Comparison of ENCODE assay signal across 19 cellular contexts in genomic region chr13:109684084-109684835, GRCh38.
DNase-seq lines count a peak whose midpoint lies in the region; ATAC-seq, FAIRE-seq and TF ChIP-seq lines count a peak whose summit lies in the region.
"Had no signal": no experiment of that assay in that cellular context is flagged by ENCODE, and none has a peak within 500 bp of the region (broad histone marks: within the 10 kb centered on the region; RNA-seq: fewer than 3 reads in every experiment).

No MANE protein-coding gene starts in this region.

- no peak overlapping the region for H3K4ac ChIP-seq in H9 (ENCODE audit: low read depth, low read length)

- POLR2A ChIA-PET in AG04450 (lab: Yijun Ruan, JAX): no interaction called here
- POLR2A ChIA-PET in PC-9 (lab: Charles Lee; ENCODE audit: unreplicated experiment): interaction anchor here (0.6 to 0.7 kb wide), 3 partner anchors 59 to 443 kb away, joined by 4 to 7 read pairs (median 4); no protein-coding TSS in a partner anchor

- H3K27me3 Mint-ChIP-seq in H9 (ENCODE audit: low read depth) (peaks cover 2% of the 10 kb centered on the region), glutamatergic neuron (ENCODE audit: unreplicated experiment) (peaks cover 6% of the 10 kb centered on the region)

- no peak overlapping the region for H3K56ac ChIP-seq in H9 (ENCODE audit: insufficient read length, low read depth, low read length)

- no peaks in the 10 kb centered on the region for H3K9me3 Mint-ChIP-seq in H9
- peaks cover 5% of the 10 kb centered on the region for H3K9me3 Mint-ChIP-seq in glutamatergic neuron (ENCODE audit: unreplicated experiment)
- H3K9me3 Mint-ChIP-seq: dendritic cell treated with granulocyte-macrophage colony-stimulating factor and Interleukin-4, amounts not matched to agents 40 ng/mL and 50 ng/mL, for 4 days; stimulated activated naive CD8-positive, alpha-beta T cell treated with anti-CD3 and anti-CD28 coated beads, Interleukin-15, amount 100 ng/mL, for 72 hours had no signal

- H3F3A ChIP-seq in PC-9 (ENCODE audit: insufficient read depth, low read depth): peaks cover 45% of the 10 kb centered on the region

- no peak overlapping the region for H3K18ac ChIP-seq in H9 (ENCODE audit: insufficient read length, low read depth, low read length)

- TF ChIP-seq CTCF in AG04450 (IDR thresholded peaks at IDR 0.05; ENCODE audit: low read depth, low read length): no peak
- no peak for TF ChIP-seq CTCF in PC-9 (conservative IDR thresholded peaks at IDR 0.05)
- no peak for TF ChIP-seq CTCF in foreskin keratinocyte (conservative IDR thresholded peaks at IDR 0.05)
- TF ChIP-seq CTCF in pancreas (IDR thresholded peaks at IDR 0.05): no peak
- no peak for TF ChIP-seq CTCF in H9 (conservative IDR thresholded peaks at IDR 0.05)
- TF ChIP-seq CTCF in glutamatergic neuron (IDR thresholded peaks at IDR 0.05; ENCODE audit: partially characterized antibody, unreplicated experiment): no peak

- no peak for FAIRE-seq in pancreas (lab: Jason Lieb, UNC)
- FAIRE-seq: astrocyte, GM12891 had no signal

- H3K9me2 ChIP-seq in PC-9 (ENCODE audit: insufficient read depth): no peaks in the 10 kb centered on the region

- no TSS peak for BruUV-seq in PC-9 (replicated peaks; lab: Mats Ljungman, UMichigan)

- CTCF ChIA-PET in AG04450 (lab: Charles Lee) (no interaction called here), PC-9 (lab: Charles Lee) (interaction anchor here (0.6 to 0.7 kb wide), 3 partner anchors 17 to 573 kb away, joined by 3 to 5 read pairs (median 4); no protein-coding TSS in a partner anchor)

- H3K27me3 ChIP-seq in AG04450 (ENCODE audit: control insufficient read depth, insufficient read depth, low read length) (peaks cover 46% of the 10 kb centered on the region), PC-9 (ENCODE audit: insufficient read depth, low read depth) (no peaks in the 10 kb centered on the region), foreskin keratinocyte (no peaks in the 10 kb centered on the region), pancreas (no peaks in the 10 kb centered on the region), H9 (ENCODE audit: insufficient read depth, low read length) (no peaks in the 10 kb centered on the region)
- H3K27me3 ChIP-seq: SJCRH30 had no signal

- WGBS in pancreas, 2 donors: 58 to 64% methylated on average over 8 of the region's 8 CpGs
- no CpG with 5 or more reads among the region's 8 CpGs for WGBS in H9 (ENCODE audit: extremely low coverage, insufficient read length, low lambda C conversion rate)

- H3K4me3 Mint-ChIP-seq in H9: no peak overlapping the region
- H3K4me3 Mint-ChIP-seq in glutamatergic neuron (ENCODE audit: unreplicated experiment): no peak overlapping the region
- H3K4me3 Mint-ChIP-seq: dendritic cell treated with granulocyte-macrophage colony-stimulating factor and Interleukin-4, amounts not matched to agents 40 ng/mL and 50 ng/mL, for 4 days; stimulated activated naive CD8-positive, alpha-beta T cell treated with anti-CD3 and anti-CD28 coated beads, Interleukin-15, amount 100 ng/mL, for 72 hours had no signal

- intact Hi-C loops in PC-9 (cut with micrococcal nuclease; ENCODE audit: unreplicated experiment) (loop anchor here (2.0 to 5.0 kb wide), 3 partner anchors 93 to 527 kb away; no protein-coding TSS in a partner anchor), pancreas (cut with DNase I) (no loop called here)

- H3K79me2 ChIP-seq in PC-9 (ENCODE audit: low read depth): no peaks in the 10 kb centered on the region
- H3K79me2 ChIP-seq in H9 (ENCODE audit: insufficient read depth, low read length): no peaks in the 10 kb centered on the region

- DNase-seq in AG04450 (ENCODE audit: low read depth, low spot score) (no peak), PC-9 (peak in 1 of 2 experiments; percentile 98), foreskin keratinocyte (no peak), pancreas (peak in 2 of 6 donors; percentile 9 to 15), H9 (no peak), glutamatergic neuron (no peak), DMS79 treated with DMSO at 0.1 percent for 48 hours (lab: John Stamatoyannopoulos, UW) (no peak)
- DNase-seq: activated CD4-positive, alpha-beta T cell treated with anti-CD3 and anti-CD28 coated beads for 4 hours; activated CD8-positive, alpha-beta memory T cell treated with anti-CD3 and anti-CD28 coated beads, Interleukin-2, amount 50 U/mL, for 48 hours; GDM1; Karpas-422; NCI-H1436; stimulated activated CD4-positive, alpha-beta T cell treated with anti-CD3 and anti-CD28 coated beads, Interleukin-15, amount 100 ng/mL, for 24 hours; stimulated activated naive CD8-positive, alpha-beta T cell treated with anti-CD3 and anti-CD28 coated beads, Interleukin-15, amount 100 ng/mL, for 72 hours had no signal

- no peak overlapping the region for H2BK15ac ChIP-seq in H9 (ENCODE audit: low read depth, low read length)

- H4K91ac ChIP-seq in H9 (ENCODE audit: insufficient read length, low read depth, low read length): no peak overlapping the region

- no peak overlapping the region for H2AK5ac ChIP-seq in H9 (ENCODE audit: insufficient read length, low read length)

- no peak overlapping the region for H3K9ac ChIP-seq in H9 (ENCODE audit: extremely low read depth, insufficient read length, low read length)

- H2AFZ ChIP-seq in PC-9: peak overlapping the region; percentile 18; the same call in 1 of the 2 replicates
- H2AFZ ChIP-seq in H9 (ENCODE audit: low read length): no peak overlapping the region

- peaks cover 34 to 35% of the 10 kb centered on the region in 2 experiments for H3K4me1 Mint-ChIP-seq in H9
- H3K4me1 Mint-ChIP-seq in glutamatergic neuron (ENCODE audit: low read depth, unreplicated experiment): peaks cover 3% of the 10 kb centered on the region
- H3K4me1 Mint-ChIP-seq: stimulated activated naive CD8-positive, alpha-beta T cell treated with anti-CD3 and anti-CD28 coated beads, Interleukin-15, amount 100 ng/mL, for 72 hours had no signal

- H2BK5ac ChIP-seq in H9 (ENCODE audit: insufficient read length, low read length): no peak overlapping the region

- ATAC-seq in foreskin keratinocyte: peak; percentile 72
- ATAC-seq in pancreas: peak; percentile 16 to 70 (median 58)
- ATAC-seq in GM21526 (IDR thresholded peaks at IDR 0.05; ENCODE audit: low FRiP score, unreplicated experiment): no peak
- ATAC-seq: stimulated activated naive CD8-positive, alpha-beta T cell treated with anti-CD3 and anti-CD28 coated beads, Interleukin-15, amount 100 ng/mL, for 72 hours had no signal

- peaks cover 50% of the 10 kb centered on the region for H3K4me1 ChIP-seq in PC-9 (replicated peaks; ENCODE audit: insufficient read depth)
- H3K4me1 ChIP-seq in foreskin keratinocyte: peaks cover 9% of the 10 kb centered on the region
- H3K4me1 ChIP-seq in pancreas: peaks cover 0 to 11% (median 5%) of the 10 kb centered on the region in 3 donors
- H3K4me1 ChIP-seq in H9 (ENCODE audit: insufficient read depth, low read length): peaks cover 2% of the 10 kb centered on the region
- H3K4me1 ChIP-seq: SJCRH30 had no signal

- H3K9me3 ChIP-seq in AG04450 (ENCODE audit: control insufficient read depth, insufficient read depth, low read length) (no peaks in the 10 kb centered on the region), PC-9 (ENCODE audit: insufficient read depth, low read depth) (no peaks in the 10 kb centered on the region), pancreas (no peaks in the 10 kb centered on the region), H9 (ENCODE audit: control insufficient read depth, low read depth, low read length) (no peaks in the 10 kb centered on the region)
- H3K9me3 ChIP-seq: SJCRH30 had no signal

- no peaks in the 10 kb centered on the region for H3K36me3 ChIP-seq in PC-9 (ENCODE audit: low read depth)
- no peaks in the 10 kb centered on the region for H3K36me3 ChIP-seq in pancreas
- H3K36me3 ChIP-seq: SJCRH30 had no signal

- no peak overlapping the region for H2BK120ac ChIP-seq in H9 (ENCODE audit: low read depth, low read length, poor library complexity, severe bottlenecking)

- H3K4me3 ChIP-seq in AG04450 (ENCODE audit: low read depth, low read length): no peak overlapping the region
- H3K4me3 ChIP-seq in PC-9: peak overlapping the region; percentile 52; the same call in 1 of the 2 replicates
- H3K4me3 ChIP-seq in pancreas: no peak overlapping the region
- H3K4me3 ChIP-seq: SJCRH30 had no signal

- H3K4me2 ChIP-seq in PC-9 (peak overlapping the region; percentile 93), H9 (ENCODE audit: insufficient read depth, insufficient read length, low read length) (no peak overlapping the region)

- H3K27ac Mint-ChIP-seq in H9 (no peak overlapping the region), glutamatergic neuron (ENCODE audit: unreplicated experiment) (no peak overlapping the region)
- H3K27ac Mint-ChIP-seq: dendritic cell treated with granulocyte-macrophage colony-stimulating factor and Interleukin-4, amounts not matched to agents 40 ng/mL and 50 ng/mL, for 4 days; stimulated activated naive CD8-positive, alpha-beta T cell treated with anti-CD3 and anti-CD28 coated beads, Interleukin-15, amount 100 ng/mL, for 72 hours had no signal

- no peak overlapping the region for H3K14ac ChIP-seq in H9 (ENCODE audit: insufficient read depth, low read length)

- peak overlapping the region; percentile 31 for H3K27ac ChIP-seq in AG04450 (ENCODE audit: low read depth, low read length)
- peak overlapping the region; percentile 95 for H3K27ac ChIP-seq in PC-9
- no peak overlapping the region for H3K27ac ChIP-seq in foreskin keratinocyte
- H3K27ac ChIP-seq in pancreas: peak overlapping the region; percentile 46 to 62 (median 55)
- H3K27ac ChIP-seq in H9 (ENCODE audit: insufficient read length, low read depth, low read length): no peak overlapping the region
- H3K27ac ChIP-seq: SJCRH30 had no signal

- H3K36me3 Mint-ChIP-seq in H9 (ENCODE audit: insufficient read depth in 1 of 3, low read depth in 3 of 3): no peaks in the 10 kb centered on the region; a peak in 1 of 7 replicates
- H3K36me3 Mint-ChIP-seq in glutamatergic neuron (ENCODE audit: unreplicated experiment): no peaks in the 10 kb centered on the region

- no peak overlapping the region for H3T11ph ChIP-seq in H9 (ENCODE audit: low read length)

- H2BK20ac ChIP-seq in H9 (ENCODE audit: low read depth, low read length, poor library complexity, severe bottlenecking): no peak overlapping the region

- no peaks in the 10 kb centered on the region for H3K23me2 ChIP-seq in H9 (ENCODE audit: insufficient read length, low read depth, low read length, poor library complexity, severe bottlenecking)

- no peak overlapping the region for H4K5ac ChIP-seq in H9 (ENCODE audit: insufficient read length, low read depth, low read length)

- no peak overlapping the region for H3K23ac ChIP-seq in H9 (ENCODE audit: insufficient read length, low read depth, low read length)

- no peak overlapping the region for H4K8ac ChIP-seq in H9 (replicated peaks; ENCODE audit: insufficient read length, low read depth, low read length)

- H4K20me1 ChIP-seq in PC-9 (ENCODE audit: insufficient read depth) (no peaks in the 10 kb centered on the region), H9 (ENCODE audit: control insufficient read depth, insufficient read depth, insufficient read length) (no peaks in the 10 kb centered on the region)

- no peaks in the 10 kb centered on the region for H3K79me1 ChIP-seq in H9 (ENCODE audit: insufficient read depth, low read depth, low read length, poor library complexity, severe bottlenecking)

- no peak overlapping the region for H2BK12ac ChIP-seq in H9 (ENCODE audit: insufficient read length, low read depth, low read length)

Comparison
In these comparisons a context has a peak if more than half of its experiments do, and no peak if none do; other contexts are left out.
1. H3K27ac ChIP-seq: peak in AG04450 (single experiment), PC-9 (single experiment) and pancreas (4 of 4); none in foreskin keratinocyte (single experiment) and H9 (single experiment).